Comparison of ENCODE assay signal across 29 cellular contexts in the genomic region with DNA sequence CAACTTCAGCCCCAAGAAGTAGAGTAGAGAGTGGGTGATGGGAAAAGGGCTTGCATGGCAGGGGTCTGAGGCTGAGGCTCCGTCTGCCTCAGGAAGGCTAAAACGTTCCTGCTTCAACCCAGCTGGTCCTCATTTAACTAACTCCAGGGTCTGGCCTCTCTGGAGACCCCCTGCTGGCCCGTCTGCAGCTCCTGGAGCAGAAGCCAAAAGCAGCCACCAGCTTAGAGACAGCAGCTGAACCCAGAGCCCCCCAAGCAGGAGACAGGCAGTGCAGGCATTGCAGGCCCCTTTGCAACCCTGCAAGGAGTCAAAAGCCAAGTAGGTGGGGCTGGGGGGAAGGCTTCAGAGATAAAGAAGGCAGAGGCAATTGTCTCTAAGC. TPM values are rescaled to one million over a fixed set of nuclear protein-coding genes. Genes with fewer than 3 reads are reported as not detected.
DNase-seq lines count a peak whose midpoint lies in the region; ATAC-seq and TF ChIP-seq lines count a peak whose summit lies in the region.
"Had no signal": no experiment of that assay in that cellular context is flagged by ENCODE, and none has a peak within 500 bp of the region (broad histone marks: within the 10 kb centered on the region; RNA-seq: fewer than 3 reads in every experiment).

No MANE protein-coding gene starts in this region.

- no peak for TF ChIP-seq CTCF in endodermal cell (conservative IDR thresholded peaks at IDR 0.05)

- H3K4me2 ChIP-seq in neuronal stem cell (ENCODE audit: insufficient read depth, low read length, poor library complexity, severe bottlenecking), result no peak overlapping the region

- no peak overlapping the region for H3K14ac ChIP-seq in neuronal stem cell (ENCODE audit: low read length)

- peaks cover 21% of the 10 kb centered on the region for H3K4me1 ChIP-seq in HUES6 (ENCODE audit: control insufficient read depth, insufficient read depth, low read length)
- peaks cover 21% of the 10 kb centered on the region for H3K4me1 ChIP-seq in endodermal cell (ENCODE audit: control insufficient read depth, insufficient read depth, low read length)
- peaks cover 7 to 23% of the 10 kb centered on the region in 2 donors for H3K4me1 ChIP-seq in neuronal stem cell (ENCODE audit: control insufficient read depth in 2 of 2, insufficient read depth in 1 of 2, low read depth in 1 of 2, low read length in 2 of 2)

- no peaks in the 10 kb centered on the region for H3K36me3 Mint-ChIP-seq in endodermal cell (ENCODE audit: low read depth)
- H3K36me3 Mint-ChIP-seq: mesothelial cell of epicardium had no signal

- H3K9ac ChIP-seq in HUES6 (ENCODE audit: low read length) (peak overlapping the region; percentile 5), endodermal cell (ENCODE audit: extremely low read depth, low read length, poor library complexity, severe bottlenecking) (peak overlapping the region; percentile 18), neuronal stem cell (ENCODE audit: low read depth, low read length, poor library complexity) (no peak overlapping the region)

- H2BK5ac ChIP-seq in neuronal stem cell (ENCODE audit: low read length), result no peak overlapping the region

- H2BK12ac ChIP-seq in neuronal stem cell (ENCODE audit: low read length), result peak overlapping the region; percentile 32

- no peaks in the 10 kb centered on the region for H3K9me3 Mint-ChIP-seq in endodermal cell
- H3K9me3 Mint-ChIP-seq: activated T-helper 2 cell treated with anti-CD3 and anti-CD28 coated beads, Interferon-gamma antibody, Interleukin-2, Interleukin-4, amounts not matched to agents 10 μg/mL and 5 μg/mL and 100 μg/mL, durations not matched to agents 14 hours and 24 hours and 36 hours; mesothelial cell of epicardium had no signal

- peak overlapping the region; percentile 26 for H3K4me3 Mint-ChIP-seq in endodermal cell
- H3K4me3 Mint-ChIP-seq: mesothelial cell of epicardium had no signal

- no peak overlapping the region for H4K91ac ChIP-seq in neuronal stem cell (ENCODE audit: low read depth, low read length, poor library complexity)

- H2BK120ac ChIP-seq in neuronal stem cell (ENCODE audit: low read depth, low read length), result no peak overlapping the region

- no peak for ATAC-seq in GM18907 (IDR thresholded peaks at IDR 0.05; ENCODE audit: unreplicated experiment)
- ATAC-seq in HG03196 (IDR thresholded peaks at IDR 0.05; ENCODE audit: unreplicated experiment), result no peak
- ATAC-seq: HCT116, left lobe of liver had no signal

- H4K8ac ChIP-seq in neuronal stem cell (ENCODE audit: low read depth, low read length), result no peak overlapping the region

- H3K27ac ChIP-seq in HUES6 (ENCODE audit: low read depth, low read length), result no peak overlapping the region
- peak overlapping the region; percentile 61 for H3K27ac ChIP-seq in endodermal cell (ENCODE audit: low read depth, low read length)
- H3K27ac ChIP-seq in neuronal stem cell (replicated peaks; ENCODE audit: low read length), result no peak overlapping the region
- H3K27ac ChIP-seq: epithelial cell of prostate, SJCRH30, suprapubic skin had no signal

- H3K4ac ChIP-seq in neuronal stem cell (ENCODE audit: low read length), result no peak overlapping the region

- no peaks in the 10 kb centered on the region for H3K27me3 ChIP-seq in HUES6 (ENCODE audit: control insufficient read depth, insufficient read depth, low read length)
- H3K27me3 ChIP-seq in endodermal cell (ENCODE audit: control insufficient read depth, insufficient read depth, low read length, poor library complexity, severe bottlenecking), result no peaks in the 10 kb centered on the region
- peaks cover 0 to 15% (median 0%) of the 10 kb centered on the region in 3 experiments for H3K27me3 ChIP-seq in neuronal stem cell (ENCODE audit: control insufficient read depth in 3 of 3, insufficient read depth in 3 of 3, low read depth in 1 of 3, low read length in 3 of 3)
- H3K27me3 ChIP-seq: SJCRH30, suprapubic skin had no signal

- no peaks in the 10 kb centered on the region for H3K9me3 ChIP-seq in HUES6 (ENCODE audit: control insufficient read depth, insufficient read depth, low read depth, low read length)
- H3K9me3 ChIP-seq in endodermal cell (ENCODE audit: control insufficient read depth, low read length), result no peaks in the 10 kb centered on the region
- no peaks in the 10 kb centered on the region for H3K9me3 ChIP-seq in neuronal stem cell (replicated peaks in 1 of 2; ENCODE audit: control insufficient read depth in 2 of 2, insufficient read depth in 1 of 2, low read depth in 1 of 2, low read length in 2 of 2)
- H3K9me3 ChIP-seq: SJCRH30, suprapubic skin had no signal

- peak; percentile 56 for DNase-seq in NCI-H69 (lab: John Stamatoyannopoulos, UW)
- peak; percentile 77 for DNase-seq in endodermal cell
- DNase-seq in neuronal stem cell (ENCODE audit: low spot score), result no peak
- no peak for DNase-seq in NK-92 treated with Interleukin-12 subunit alpha and Interleukin-12 subunit beta, amount 100 ng/mL, for 24 hours (lab: John Stamatoyannopoulos, UW)
- no peak for DNase-seq in T-helper 2 cell
- DNase-seq: activated CD4-positive, alpha-beta T cell treated with anti-CD3 and anti-CD28 coated beads for 48 hours; activated CD8-positive, alpha-beta memory T cell treated with anti-CD3 and anti-CD28 coated beads for 24 hours; activated naive CD4-positive, alpha-beta T cell treated with anti-CD3 and anti-CD28 coated beads, Interleukin-2, amount 50 U/mL, for 16 hours; activated T-cell treated with anti-CD3 and anti-CD28 coated beads for 4 hours; C1 segment of cervical spinal cord; COR-L47; DMS79; GDM1; NCI-H1092; NCI-H187 treated with DMSO at 0.1 percent for 48 hours; NCI-H226; NCI-H774; occipital lobe; SJCRH30; stimulated activated naive CD4-positive, alpha-beta T cell treated with Interleukin-2 at 50 U/mL for 16 hours had no signal

- peaks cover 43% of the 10 kb centered on the region for H3K4me1 Mint-ChIP-seq in endodermal cell

- H2AFZ ChIP-seq in neuronal stem cell (ENCODE audit: low read length), result peak overlapping the region; percentile 26

- no peak overlapping the region for H2AK5ac ChIP-seq in neuronal stem cell (ENCODE audit: low read depth, low read length)

- H3K27ac Mint-ChIP-seq in endodermal cell, result peak overlapping the region; percentile 71
- H3K27ac Mint-ChIP-seq: activated T-helper 2 cell treated with anti-CD3 and anti-CD28 coated beads, Interferon-gamma antibody, Interleukin-2, Interleukin-4, amounts not matched to agents 10 μg/mL and 5 μg/mL and 100 μg/mL, durations not matched to agents 14 hours and 24 hours and 36 hours; mesothelial cell of epicardium had no signal

- no peaks in the 10 kb centered on the region for H3K79me1 ChIP-seq in neuronal stem cell (ENCODE audit: low read depth, low read length)

- no peaks in the 10 kb centered on the region for H3K36me3 ChIP-seq in HUES6 (ENCODE audit: control insufficient read depth, insufficient read depth, low read length)
- H3K36me3 ChIP-seq in endodermal cell (ENCODE audit: control insufficient read depth, insufficient read depth, low read length), result no peaks in the 10 kb centered on the region
- H3K36me3 ChIP-seq in neuronal stem cell (replicated peaks in 1 of 2; ENCODE audit: control insufficient read depth in 2 of 2, insufficient read depth in 2 of 2, low read length in 2 of 2), result no peaks in the 10 kb centered on the region
- H3K36me3 ChIP-seq: SJCRH30, suprapubic skin had no signal

- 17 to 24% methylated on average over 1 to 3 of the region's 3 CpGs for WGBS in endodermal cell (ENCODE audit: insufficient coverage in 1 of 2, insufficient read length in 1 of 2), 2 experiments
- no CpG with 5 or more reads among the region's 3 CpGs for WGBS in neuronal stem cell (ENCODE audit: extremely low coverage in 2 of 2, insufficient read length in 2 of 2, insufficient replicate concordance in 1 of 2), 2 donors

- peak overlapping the region; percentile 66 for H3K18ac ChIP-seq in neuronal stem cell (ENCODE audit: low read length)

- H3K27me3 Mint-ChIP-seq in endodermal cell (ENCODE audit: insufficient read depth), result no peaks in the 10 kb centered on the region

- peak overlapping the region; percentile 77 for H2BK15ac ChIP-seq in neuronal stem cell (ENCODE audit: low read length)

- H3K4me3 ChIP-seq in HUES6 (ENCODE audit: low read depth, low read length) (no peak overlapping the region), endodermal cell (ENCODE audit: low read length) (peak overlapping the region; percentile 42), neuronal stem cell (ENCODE audit: low read length in 2 of 2) (no peak overlapping the region)
- H3K4me3 ChIP-seq: SJCRH30, suprapubic skin had no signal

- peak overlapping the region; percentile 14 for H3K23ac ChIP-seq in neuronal stem cell (ENCODE audit: low read depth, low read length, poor library complexity)

RNA-seq across cellular contexts. Expression of a gene that starts 25.1 kb away (rescaled TPM):
- total RNA-seq in endodermal cell, result 1 to 10 TPM; 1.7 to 2.9 TPM
- 2.4 TPM for polyA plus RNA-seq in endodermal cell (2013, experiment 1 of 2)
- polyA plus RNA-seq in endodermal cell (2013, experiment 2 of 2), result 2.8 TPM
- polyA plus RNA-seq in neuronal stem cell (2013, experiment 1 of 2), result 1.4 TPM
- 1.3 TPM for polyA plus RNA-seq in neuronal stem cell (2013, experiment 2 of 2)

Comparison
In these comparisons a context has a peak if more than half of its experiments do, and no peak if none do; other contexts are left out.
1. DNase-seq: peak in NCI-H69 (single experiment) and endodermal cell (single experiment); none in neuronal stem cell (single experiment), NK-92 treated with Interleukin-12 subunit alpha and Interleukin-12 subunit beta, amount 100 ng/mL, for 24 hours (single experiment) and T-helper 2 cell (0 of 5).